In the genomic region with DNA sequence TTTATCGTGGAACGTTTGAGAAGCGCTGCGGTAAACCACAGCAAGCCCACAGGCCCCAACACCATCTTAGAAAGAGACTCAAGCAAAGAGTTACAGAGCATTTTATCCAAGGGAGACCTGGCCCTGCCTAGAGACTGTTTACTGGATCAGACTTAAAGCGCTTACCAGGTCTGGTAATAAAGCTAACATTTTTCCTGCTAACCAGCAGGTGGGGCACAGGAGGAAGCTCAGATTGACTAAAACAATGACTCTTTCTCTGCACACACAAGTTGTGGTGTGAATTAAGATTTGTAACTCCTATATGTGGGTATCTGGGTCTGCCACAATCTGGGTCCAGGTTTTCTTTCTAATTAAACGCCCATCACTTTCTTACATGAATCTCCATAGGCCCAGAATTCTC, we compare ENCODE assay signal across 8 cellular contexts.
DNase-seq lines count a peak whose midpoint lies in the region; ATAC-seq and TF ChIP-seq lines count a peak whose summit lies in the region.

No MANE protein-coding gene starts in this region.

- no peak overlapping the region for H3K27ac ChIP-seq in C4-2B
- H3K27ac ChIP-seq in HL-60 (replicated peaks), result no peak overlapping the region

- peak; percentile 53 for TF ChIP-seq CTCF in C4-2B (conservative IDR thresholded peaks at IDR 0.05)
- TF ChIP-seq CTCF in HL-60 (IDR thresholded peaks at IDR 0.05; ENCODE audit: insufficient read depth, low read length), result peak; percentile 22

- no peak for ATAC-seq in HG02642 (IDR thresholded peaks at IDR 0.05; ENCODE audit: poor library complexity, unreplicated experiment)
- no peak for ATAC-seq in GM21390 (IDR thresholded peaks at IDR 0.05; ENCODE audit: unreplicated experiment)

- peak; percentile 8 to 16 for DNase-seq in HL-60 (ENCODE audit: low read depth in 1 of 2, low spot score in 1 of 2)
- peak; percentile 43 for DNase-seq in RPMI7951 (ENCODE audit: low read depth)
- peak; percentile 41 for DNase-seq in iPS-NIHi7 (ENCODE audit: extremely low spot score)
- DNase-seq in foreskin melanocyte, result no peak
- DNase-seq in effector CD8-positive, alpha-beta T cell (lab: John Stamatoyannopoulos, UW), result no peak

- H3K4me3 ChIP-seq in HL-60 (replicated peaks; ENCODE audit: insufficient read depth, low read length), result no peak overlapping the region

- no peaks in the 10 kb centered on the region for H3K27me3 ChIP-seq in HL-60 (ENCODE audit: insufficient read depth, poor library complexity, severe bottlenecking)

Comparison
In these comparisons a context has a peak if more than half of its experiments do, and no peak if none do; other contexts are left out.
1. DNase-seq: peak in HL-60 (2 of 2), RPMI7951 (single experiment) and iPS-NIHi7 (single experiment); none in foreskin melanocyte (single experiment) and effector CD8-positive, alpha-beta T cell (single experiment).